8 cellular contexts compared by ENCODE assay signal in genomic region chr11:104918113-104918824, GRCh38. TPM values are rescaled to one million over a fixed set of nuclear protein-coding genes. Genes with fewer than 3 reads are reported as not detected.
DNase-seq lines count a peak whose midpoint lies in the region; ATAC-seq and TF ChIP-seq lines count a peak whose summit lies in the region.

No MANE protein-coding gene starts in this region.

- H3K27ac ChIP-seq in OCI-LY7 (ENCODE audit: low read depth, low read length, poor library complexity, severe bottlenecking) (no peak overlapping the region), esophagus muscularis mucosa (replicated peaks in 1 of 4) (peak overlapping the region; percentile 73 to 75 (median 74))

- no peaks in the 10 kb centered on the region for H4K20me1 ChIP-seq in OCI-LY7 (ENCODE audit: insufficient read depth, low read length)

- TF ChIP-seq POLR2A in esophagus muscularis mucosa (IDR thresholded peaks at IDR 0.05; ENCODE audit: low read depth) = no peak

- WGBS in esophagus muscularis mucosa = 18% methylated on average over 6 of the region's 6 CpGs

- POLR2A ChIA-PET in OCI-LY7 (lab: Charles Lee) = interaction anchor here (0.7 kb wide), 1 partner anchor 93 kb away, joined by 3 read pairs; no protein-coding TSS in a partner anchor

- no peak for TF ChIP-seq EP300 in esophagus muscularis mucosa (IDR thresholded peaks at IDR 0.05)

- no peaks in the 10 kb centered on the region for H3K27me3 ChIP-seq in esophagus muscularis mucosa

- H2AFZ ChIP-seq in OCI-LY7 (ENCODE audit: low read length) = peak overlapping the region; percentile 72; the same call in 1 of the 2 replicates

- DNase-seq in AG20443 (ENCODE audit: low spot score) (peak; percentile 44), OCI-LY7 (ENCODE audit: low spot score) (no peak), esophagus muscularis mucosa (ENCODE audit: extremely low spot score) (no peak), renal cortical epithelial cell (ENCODE audit: low read depth) (peak; percentile 12), amygdala (lab: John Stamatoyannopoulos, UW) (no peak), HK-2 (ENCODE audit: unreplicated experiment) (no peak), NCI-H1092 treated with DMSO at 0.1 percent for 48 hours (lab: John Stamatoyannopoulos, UW) (no peak)

- H3K9me2 ChIP-seq in OCI-LY7 (ENCODE audit: insufficient read depth, low read length) = no peaks in the 10 kb centered on the region

- intact Hi-C loops in OCI-LY7 (cut with micrococcal nuclease; ENCODE audit: unreplicated experiment) (no loop called here), esophagus muscularis mucosa (cut with DNase I) (no loop called here)

- H3K4me1 ChIP-seq in OCI-LY7 (ENCODE audit: insufficient read depth, low read length, poor library complexity, severe bottlenecking) (no peaks in the 10 kb centered on the region), esophagus muscularis mucosa (peaks cover 6 to 29% (median 19%) of the 10 kb centered on the region in 4 donors)

- H3K9me3 ChIP-seq in OCI-LY7 (ENCODE audit: low read length) (no peaks in the 10 kb centered on the region), esophagus muscularis mucosa (no peaks in the 10 kb centered on the region)

- no TSS peak for BruUV-seq in OCI-LY7 (replicated peaks; lab: Mats Ljungman, UMichigan)

- H3K36me3 ChIP-seq in OCI-LY7 (ENCODE audit: insufficient read depth, low read length) = no peaks in the 10 kb centered on the region
- no peaks in the 10 kb centered on the region for H3K36me3 ChIP-seq in esophagus muscularis mucosa

- peak overlapping the region; percentile 44 for H3K4me3 ChIP-seq in OCI-LY7 (ENCODE audit: low read depth, low read length, poor library complexity, severe bottlenecking)
- H3K4me3 ChIP-seq in esophagus muscularis mucosa = peak overlapping the region; percentile 44 to 62 (median 54)

- CTCF ChIA-PET in OCI-LY7 (lab: Charles Lee; ENCODE audit: unreplicated experiment) = no interaction called here

- ATAC-seq in GM19328 (IDR thresholded peaks at IDR 0.05; ENCODE audit: unreplicated experiment) = peak; percentile 73

- H3K79me2 ChIP-seq in OCI-LY7 (ENCODE audit: insufficient read depth, low read depth, low read length) = no peaks in the 10 kb centered on the region

- TF ChIP-seq CTCF in OCI-LY7 (conservative IDR thresholded peaks at IDR 0.05; ENCODE audit: low read length) (no peak), esophagus muscularis mucosa (IDR thresholded peaks at IDR 0.05) (no peak)

- peak overlapping the region; percentile 41 for H3K4me2 ChIP-seq in OCI-LY7 (ENCODE audit: low read length)

RNA-seq across cellular contexts. Expression of gene CASP12, which starts 20.0 kb away (rescaled TPM):
- not detected in 2 replicates for total RNA-seq in OCI-LY7 (2014; rRNA removed; shearing (Covaris generic))
- total RNA-seq in OCI-LY7 (2022) (not detected in 2 replicates), esophagus muscularis mucosa (1 to 10 TPM in 3 of 4 donors, under 1 TPM in 1; 0.69 to 2.6 (median 1.4) TPM), renal cortical epithelial cell (not detected in 2 replicates)

RNA-seq across cellular contexts. Expression of gene CASP4, which starts 50.1 kb away (rescaled TPM):
- 0.28 and 0.88 TPM in 2 replicates for total RNA-seq in OCI-LY7 (2014; rRNA removed; shearing (Covaris generic))
- total RNA-seq in OCI-LY7 (2022) (1.4 and 1.6 TPM in 2 replicates), esophagus muscularis mucosa (100 to 1,000 TPM in 1 of 4 donors, 10 to 100 TPM in 3; 21.3 to 107 (median 23.2) TPM), renal cortical epithelial cell (150 and 201 TPM in 2 replicates)

Comparison
In these comparisons a context has a peak if more than half of its experiments do, and no peak if none do; other contexts are left out.
1. DNase-seq: peak in AG20443 (single experiment) and renal cortical epithelial cell (single experiment); none in OCI-LY7 (single experiment), esophagus muscularis mucosa (single experiment), amygdala (0 of 56), HK-2 (single experiment) and NCI-H1092 treated with DMSO at 0.1 percent for 48 hours (single experiment).
2. RNA of gene CASP4, which starts 50.1 kb away (total RNA-seq): 150 to 201 TPM in renal cortical epithelial cell and 21.3 to 107 TPM in esophagus muscularis mucosa; 0.28 to 1.6 TPM in OCI-LY7; every median in the first group is over 4 times any median in the second.